ENCODE assay signal across 17 cellular contexts in the genomic region with DNA sequence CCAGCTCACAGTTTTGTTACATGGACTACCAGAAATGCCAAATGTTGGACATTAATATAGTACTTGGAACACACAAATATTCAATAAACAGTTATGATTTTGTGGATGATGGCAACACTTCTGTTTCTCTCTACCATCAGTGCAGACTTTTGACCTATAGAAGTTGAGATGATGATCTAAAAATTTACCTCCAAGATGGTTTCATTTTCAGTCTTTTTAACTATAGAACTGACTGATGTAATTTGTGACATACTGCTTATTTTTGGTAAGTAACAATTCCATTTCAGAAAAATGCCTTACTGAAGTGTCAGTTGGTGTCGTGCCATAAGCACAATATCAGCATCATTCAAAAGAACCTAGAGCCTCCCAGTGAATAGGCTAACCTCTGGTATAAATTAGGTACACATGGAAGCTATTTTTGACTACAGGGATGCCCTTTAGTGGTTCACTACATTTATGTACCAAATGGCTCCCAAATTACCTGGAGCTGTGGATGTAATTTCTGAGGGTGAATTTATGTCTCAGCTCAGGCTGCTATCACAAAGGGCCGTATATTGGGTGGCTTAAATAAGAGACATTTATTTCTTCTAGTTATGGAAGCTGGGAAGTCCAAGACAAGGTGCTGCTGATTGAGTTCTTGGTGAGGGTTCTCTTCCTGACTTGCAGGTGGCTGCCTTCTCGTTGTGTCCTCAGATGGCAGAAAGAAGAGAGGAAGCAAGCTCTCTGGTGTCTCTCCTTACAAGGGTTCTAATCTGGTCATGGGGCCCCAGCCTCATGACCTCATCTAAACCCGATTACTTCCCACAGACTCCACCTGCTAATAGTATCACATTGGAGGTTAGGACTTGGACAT.
A peak's percentile ranks its signal among the peaks of the same experiment; 100 is the strongest.
DNase-seq lines count a peak whose midpoint lies in the region; ATAC-seq and TF ChIP-seq lines count a peak whose summit lies in the region.
"Had no signal": no experiment of that assay in that cellular context is flagged by ENCODE, and none has a peak within 500 bp of the region (broad histone marks: within the 10 kb centered on the region; RNA-seq: fewer than 3 reads in every experiment).

No MANE protein-coding gene starts in this region.

- no peaks in the 10 kb centered on the region for H3K27me3 ChIP-seq in cardiac muscle cell
- H3K27me3 ChIP-seq in heart left ventricle, result no peaks in the 10 kb centered on the region
- no peaks in the 10 kb centered on the region for H3K27me3 ChIP-seq in Caco-2 (replicated peaks; ENCODE audit: control insufficient read depth, insufficient read depth, low read length)
- H3K27me3 ChIP-seq: transverse colon had no signal

- no peaks in the 10 kb centered on the region for H3K4me1 Mint-ChIP-seq in Caco-2 (ENCODE audit: low read depth, unreplicated experiment)

- H3K4me3 ChIP-seq in cardiac muscle cell, result no peak overlapping the region
- no peak overlapping the region for H3K4me3 ChIP-seq in heart left ventricle
- no peak overlapping the region for H3K4me3 ChIP-seq in Caco-2 (ENCODE audit: low read depth, low read length)
- H3K4me3 ChIP-seq: transverse colon had no signal

- no TSS peak for BruUV-seq in Caco-2 (replicated peaks; lab: Mats Ljungman, UMichigan)

- H3K27ac ChIP-seq in cardiac muscle cell, result peak overlapping the region; percentile 99
- H3K27ac ChIP-seq in heart left ventricle, result no peak overlapping the region
- H3K27ac ChIP-seq: HL-60, transverse colon had no signal

- no peak overlapping the region for H3K4me3 Mint-ChIP-seq in Caco-2 (ENCODE audit: unreplicated experiment)

- H3K36me3 Mint-ChIP-seq in Caco-2 (ENCODE audit: insufficient read depth, unreplicated experiment), result no peaks in the 10 kb centered on the region

- H3K4me1 ChIP-seq in cardiac muscle cell (ENCODE audit: low read depth) (peaks cover 16% of the 10 kb centered on the region), heart left ventricle (peaks cover 0 to 26% (median 2%) of the 10 kb centered on the region in 12 donors), Caco-2 (no peaks in the 10 kb centered on the region)

- H3K36me3 ChIP-seq in cardiac muscle cell (no peaks in the 10 kb centered on the region), heart left ventricle (no peaks in the 10 kb centered on the region), Caco-2 (ENCODE audit: control insufficient read depth, insufficient read depth, low read length) (no peaks in the 10 kb centered on the region)
- H3K36me3 ChIP-seq: transverse colon had no signal

- H3K27me3 Mint-ChIP-seq in Caco-2 (ENCODE audit: insufficient read depth, unreplicated experiment), result no peaks in the 10 kb centered on the region

- no peak for TF ChIP-seq POLR2A in heart left ventricle (IDR thresholded peaks at IDR 0.05)

- CTCF ChIA-PET in Caco-2 (lab: Charles Lee), result no interaction called here

- H3K9me3 Mint-ChIP-seq in Caco-2 (ENCODE audit: unreplicated experiment), result peaks cover 10% of the 10 kb centered on the region

- TF ChIP-seq CTCF in cardiac muscle cell (IDR thresholded peaks at IDR 0.05; ENCODE audit: low read depth, low read length) (no peak), heart left ventricle (IDR thresholded peaks at IDR 0.05) (no peak), omental fat pad (IDR thresholded peaks at IDR 0.05) (no peak), Caco-2 (IDR thresholded peaks at IDR 0.05; ENCODE audit: insufficient read depth in 1 of 2, low read depth in 1 of 2, low read length in 1 of 2, severe bottlenecking in 1 of 2, unreplicated experiment in 1 of 2) (no peak)

- POLR2A ChIA-PET in Caco-2 (lab: Charles Lee), result no interaction called here

- H3K27ac Mint-ChIP-seq in Caco-2 (ENCODE audit: unreplicated experiment), result no peak overlapping the region
- H3K27ac Mint-ChIP-seq: progenitor cell of endocrine pancreas had no signal

- H3K9me3 ChIP-seq in cardiac muscle cell (ENCODE audit: low read depth) (no peaks in the 10 kb centered on the region), heart left ventricle (no peaks in the 10 kb centered on the region), Caco-2 (no peaks in the 10 kb centered on the region)
- H3K9me3 ChIP-seq: transverse colon had no signal

- ATAC-seq in heart left ventricle (no peak), HG02852 (IDR thresholded peaks at IDR 0.05; ENCODE audit: unreplicated experiment) (peak; percentile 36), omental fat pad (ENCODE audit: low FRiP score) (no peak), GM19463 (IDR thresholded peaks at IDR 0.05; ENCODE audit: unreplicated experiment) (no peak)

- DNase-seq in cardiac muscle cell (ENCODE audit: low read depth in 1 of 2, low spot score in 1 of 2) (no peak), heart left ventricle (no peak), NCI-H82 treated with DMSO at 0.1 percent for 48 hours (lab: John Stamatoyannopoulos, UW; ENCODE audit: unreplicated experiment) (peak; percentile 30), omental fat pad (ENCODE audit: low spot score) (no peak), Caco-2 (no peak), NCI-H524 treated with DMSO at 0.1 percent for 48 hours (lab: John Stamatoyannopoulos, UW) (no peak)
- DNase-seq: activated CD4-positive, alpha-beta T cell treated with anti-CD3 and anti-CD28 coated beads, Interleukin-2, amount 50 U/mL, for 48 hours; activated naive CD4-positive, alpha-beta T cell treated with Interleukin-2 at 50 U/mL for 16 hours; head of caudate nucleus; NCI-H187; NCI-H526 treated with DMSO at 0.1 percent for 48 hours; stimulated activated CD4-positive, alpha-beta T cell treated with anti-CD3 and anti-CD28 coated beads, Interleukin-15, amount 100 ng/mL, for 24 hours; transverse colon had no signal

- intact Hi-C loops in heart left ventricle (cut with DNase I) (no loop called here), Caco-2 (cut with micrococcal nuclease; ENCODE audit: unreplicated experiment) (no loop called here)

- 68 to 78% (median 69%) methylated on average over 4 of the region's 4 CpGs for WGBS in heart left ventricle, 4 donors
